Comparison of ENCODE assay signal across 9 cellular contexts in genomic region chr12:26112703-26113147, GRCh38. TPM values are rescaled to one million over a fixed set of nuclear protein-coding genes. Genes with fewer than 3 reads are reported as not detected.
DNase-seq lines count a peak whose midpoint lies in the region; ATAC-seq and TF ChIP-seq lines count a peak whose summit lies in the region.
"Had no signal": no experiment of that assay in that cellular context is flagged by ENCODE, and none has a peak within 500 bp of the region (broad histone marks: within the 10 kb centered on the region; RNA-seq: fewer than 3 reads in every experiment).

No MANE protein-coding gene starts in this region.

- no peak overlapping the region for H4K91ac ChIP-seq in neuronal stem cell (ENCODE audit: low read depth, low read length, poor library complexity)

- H3K79me1 ChIP-seq in neuronal stem cell (ENCODE audit: low read depth, low read length), result no peaks in the 10 kb centered on the region

- H3K4ac ChIP-seq in neuronal stem cell (ENCODE audit: low read length), result no peak overlapping the region

- no peak overlapping the region for H2BK5ac ChIP-seq in neuronal stem cell (ENCODE audit: low read length)

- BruUV-seq in Caco-2 (replicated peaks; lab: Mats Ljungman, UMichigan), result no TSS peak

- H2BK12ac ChIP-seq in neuronal stem cell (ENCODE audit: low read length), result no peak overlapping the region

- no peak overlapping the region for H3K23ac ChIP-seq in neuronal stem cell (ENCODE audit: low read depth, low read length, poor library complexity)

- H3K36me3 Mint-ChIP-seq in Caco-2 (ENCODE audit: insufficient read depth, unreplicated experiment), result peaks cover 13% of the 10 kb centered on the region

- CTCF ChIA-PET in Caco-2 (lab: Charles Lee), result no interaction called here

- peak overlapping the region; percentile 78 for H3K4me3 Mint-ChIP-seq in Caco-2 (ENCODE audit: unreplicated experiment)

- H3K9ac ChIP-seq in neuronal stem cell (ENCODE audit: low read depth, low read length, poor library complexity), result no peak overlapping the region

- H3K27ac Mint-ChIP-seq in Caco-2 (ENCODE audit: unreplicated experiment), result peak overlapping the region; percentile 2

- no peak overlapping the region for H2BK120ac ChIP-seq in neuronal stem cell (ENCODE audit: low read depth, low read length)

- no peak overlapping the region for H3K14ac ChIP-seq in neuronal stem cell (ENCODE audit: low read length)

- H3K4me3 ChIP-seq in Caco-2 (ENCODE audit: low read depth, low read length), result no peak overlapping the region
- no peak overlapping the region for H3K4me3 ChIP-seq in ascending aorta
- H3K4me3 ChIP-seq in neuronal stem cell (ENCODE audit: low read length in 2 of 2), result no peak overlapping the region

- WGBS in neuronal stem cell (ENCODE audit: extremely low coverage in 2 of 2, insufficient read length in 2 of 2, insufficient replicate concordance in 1 of 2), 2 donors, result no CpG with 5 or more reads among the region's 8 CpGs

- H3K9me3 Mint-ChIP-seq in Caco-2 (ENCODE audit: unreplicated experiment), result no peaks in the 10 kb centered on the region

- H2AK5ac ChIP-seq in neuronal stem cell (ENCODE audit: low read depth, low read length), result no peak overlapping the region

- intact Hi-C loops in Caco-2 (cut with micrococcal nuclease; ENCODE audit: unreplicated experiment) (loop anchor here (5.0 to 10.0 kb wide), 2 partner anchors 315 to 722 kb away; partner anchors contain the start of gene ITPR2), ascending aorta (cut with DNase I) (loop anchor here (5.0 to 10.0 kb wide), 5 partner anchors 40 to 918 kb away; partner anchors contain the start of genes DNAI7, ETFRF1, FGFR1OP2 and INTS13)

- H3K27me3 ChIP-seq in Caco-2 (replicated peaks; ENCODE audit: control insufficient read depth, insufficient read depth, low read length) (no peaks in the 10 kb centered on the region), ascending aorta (no peaks in the 10 kb centered on the region), neuronal stem cell (ENCODE audit: control insufficient read depth in 3 of 3, insufficient read depth in 3 of 3, low read depth in 1 of 3, low read length in 3 of 3) (peaks cover 0 to 20% (median 2%) of the 10 kb centered on the region in 3 experiments)

- H3K4me1 ChIP-seq in Caco-2, result peaks cover 23% of the 10 kb centered on the region
- peaks cover 0 to 12% of the 10 kb centered on the region in 2 donors for H3K4me1 ChIP-seq in ascending aorta
- peaks cover 9% of the 10 kb centered on the region in 2 donors for H3K4me1 ChIP-seq in neuronal stem cell (ENCODE audit: control insufficient read depth in 2 of 2, insufficient read depth in 1 of 2, low read depth in 1 of 2, low read length in 2 of 2)

- H2BK15ac ChIP-seq in neuronal stem cell (ENCODE audit: low read length), result no peak overlapping the region

- peak overlapping the region; percentile 28 for H3K4me2 ChIP-seq in neuronal stem cell (ENCODE audit: insufficient read depth, low read length, poor library complexity, severe bottlenecking)

- TF ChIP-seq CTCF in Caco-2 (IDR thresholded peaks at IDR 0.05; ENCODE audit: insufficient read depth in 1 of 2, low read depth in 1 of 2, low read length in 1 of 2, severe bottlenecking in 1 of 2, unreplicated experiment in 1 of 2), result no peak
- no peak for TF ChIP-seq CTCF in ascending aorta (IDR thresholded peaks at IDR 0.05)
- TF ChIP-seq CTCF in omental fat pad (IDR thresholded peaks at IDR 0.05), result no peak

- POLR2A ChIA-PET in Caco-2 (lab: Charles Lee), result no interaction called here

- DNase-seq in Caco-2 (peak in 1 of 2 experiments; percentile 26), HT-29 (ENCODE audit: low spot score) (peak; percentile 80), ascending aorta (ENCODE audit: low spot score in 2 of 2) (no peak), neuronal stem cell (ENCODE audit: low spot score) (no peak), omental fat pad (ENCODE audit: low spot score) (no peak), NCI-H345 (lab: John Stamatoyannopoulos, UW) (no peak), SKM-1 treated with dmso at 0.1 percent for 144 hours (lab: John Stamatoyannopoulos, UW; ENCODE audit: unreplicated experiment) (no peak)
- DNase-seq: activated CD4-positive, CD25-positive, alpha-beta regulatory T cell treated with anti-CD3 and anti-CD28 coated beads, Interleukin-2, amount 50 U/mL, for 72 hours had no signal

- H3K36me3 ChIP-seq in Caco-2 (ENCODE audit: control insufficient read depth, insufficient read depth, low read length) (no peaks in the 10 kb centered on the region), ascending aorta (no peaks in the 10 kb centered on the region), neuronal stem cell (replicated peaks in 1 of 2; ENCODE audit: control insufficient read depth in 2 of 2, insufficient read depth in 2 of 2, low read length in 2 of 2) (no peaks in the 10 kb centered on the region)

- peaks cover 17% of the 10 kb centered on the region for H3K4me1 Mint-ChIP-seq in Caco-2 (ENCODE audit: low read depth, unreplicated experiment)

- H4K8ac ChIP-seq in neuronal stem cell (ENCODE audit: low read depth, low read length), result no peak overlapping the region

- H3K9me3 ChIP-seq in Caco-2, result no peaks in the 10 kb centered on the region
- H3K9me3 ChIP-seq in ascending aorta, result no peaks in the 10 kb centered on the region
- no peaks in the 10 kb centered on the region for H3K9me3 ChIP-seq in neuronal stem cell (replicated peaks in 1 of 2; ENCODE audit: control insufficient read depth in 2 of 2, insufficient read depth in 1 of 2, low read depth in 1 of 2, low read length in 2 of 2)

- no peak overlapping the region for H3K18ac ChIP-seq in neuronal stem cell (ENCODE audit: low read length)

- peak overlapping the region; percentile 89 to 92 for H3K27ac ChIP-seq in ascending aorta
- no peak overlapping the region for H3K27ac ChIP-seq in neuronal stem cell (replicated peaks; ENCODE audit: low read length)

- ATAC-seq in omental fat pad (ENCODE audit: low FRiP score) (no peak), GM21786 (IDR thresholded peaks at IDR 0.05; ENCODE audit: unreplicated experiment) (no peak)

- peak overlapping the region; percentile 99 for H2AFZ ChIP-seq in neuronal stem cell (ENCODE audit: low read length)

- H3K27me3 Mint-ChIP-seq in Caco-2 (ENCODE audit: insufficient read depth, unreplicated experiment), result no peaks in the 10 kb centered on the region

RNA-seq across cellular contexts. Expression of gene BHLHE41, which starts 12.1 kb away (rescaled TPM):
- total RNA-seq in Caco-2 (2022) (3.2 and 4.4 TPM in 2 replicates), ascending aorta (2.9 TPM), omental fat pad (1 to 10 TPM; 4.6 to 7.5 (median 5.2) TPM)
- total RNA-seq in HT-29 (2014; rRNA removed; shearing (Covaris generic)), result 79.8 and 82.7 TPM in 2 replicates
- not detected for polyA plus RNA-seq in neuronal stem cell (2013, experiment 1 of 2)
- 0.04 TPM for polyA plus RNA-seq in neuronal stem cell (2013, experiment 2 of 2)
